Comparison of ENCODE assay signal across 1 cellular context in genomic region chr17:61862975-61863800, GRCh38.
TF ChIP-seq lines count a peak whose summit lies in the region.

Gene BRIP1 (minus strand): TSS chr17:61863528. CDS start chr17:61861539, 1,989 bp downstream.

TF ChIP-seq in HepG2, 621 proteins besides CTCF, POLR2A, EP300 and RAD21 (continued from another document and continues in another):
- TF ChIP-seq SKIL (CRISPR knock-in tag; IDR thresholded peaks at IDR 0.05; ENCODE audit: borderline replicate concordance) (peak; percentile 49; the same call in 1 of the 2 replicates), NR2F2 (IDR thresholded peaks at IDR 0.05; ENCODE audit: borderline replicate concordance, low read depth) (peak; percentile 12; the same call in 1 of the 2 replicates), AKAP8 (CRISPR knock-in tag; IDR thresholded peaks at IDR 0.05) (0 out of 2 replicates have a peak, but pooled peaks have one; percentile 29), MXD4 (CRISPR knock-in tag; IDR thresholded peaks at IDR 0.05) (0 out of 2 replicates have a peak, but pooled peaks have one; percentile 26), TEAD3 (CRISPR knock-in tag; optimal IDR thresholded peaks at IDR 0.05; ENCODE audit: borderline replicate concordance) (peak; percentile 30), NFRKB (IDR thresholded peaks at IDR 0.05) (no peak), KDM5A (IDR thresholded peaks at IDR 0.05; ENCODE audit: borderline replicate concordance, low read length) (peak; percentile 89), ERF (CRISPR knock-in tag; IDR thresholded peaks at IDR 0.05) (no peak), ZNF333 (CRISPR knock-in tag; IDR thresholded peaks at IDR 0.05; ENCODE audit: borderline replicate concordance) (peak; percentile 64; the same call in 1 of the 2 replicates), ZNF598 (CRISPR knock-in tag; IDR thresholded peaks at IDR 0.05; ENCODE audit: borderline replicate concordance) (peak; percentile 83; the same call in 1 of the 2 replicates), SMAD3 (CRISPR knock-in tag; IDR thresholded peaks at IDR 0.05) (0 out of 2 replicates have a peak, but pooled peaks have one; percentile 24), BORCS8-MEF2B (CRISPR knock-in tag; IDR thresholded peaks at IDR 0.05) (peak; percentile 86), KDM4B (CRISPR knock-in tag; IDR thresholded peaks at IDR 0.05) (no peak), FOSL1 (CRISPR knock-in tag; IDR thresholded peaks at IDR 0.05; ENCODE audit: borderline replicate concordance) (0 out of 2 replicates have a peak, but pooled peaks have one; percentile 5), CEBPB (IDR thresholded peaks at IDR 0.05; ENCODE audit: borderline replicate concordance, low read depth, low read length) (no peak), SALL2 (CRISPR knock-in tag; IDR thresholded peaks at IDR 0.05) (0 out of 2 replicates have a peak, but pooled peaks have one; percentile 29), ZNF589 (CRISPR knock-in tag; conservative IDR thresholded peaks at IDR 0.05) (0 out of 2 replicates have a peak, but pooled peaks have one; percentile 62), KDM2A (CRISPR knock-in tag; IDR thresholded peaks at IDR 0.05; ENCODE audit: borderline replicate concordance, low read depth) (peak; percentile 70; the same call in 1 of the 2 replicates), HOMEZ (CRISPR knock-in tag; IDR thresholded peaks at IDR 0.05; ENCODE audit: low read depth) (peak; percentile 96), ZNF274 (CRISPR knock-in tag; IDR thresholded peaks at IDR 0.05) (peak; percentile 68; the same call in 1 of the 2 replicates), MNT (IDR thresholded peaks at IDR 0.05) (no peak; the same call in 1 of the 2 replicates), HHEX (CRISPR knock-in tag; IDR thresholded peaks at IDR 0.05) (peak; percentile 58; the same call in 1 of the 2 replicates), ZBTB1 (CRISPR knock-in tag; IDR thresholded peaks at IDR 0.05; ENCODE audit: borderline replicate concordance) (no peak), NFKB2 (CRISPR knock-in tag; IDR thresholded peaks at IDR 0.05; ENCODE audit: borderline replicate concordance) (peak; percentile 21; the same call in 1 of the 2 replicates), WIZ (CRISPR knock-in tag; IDR thresholded peaks at IDR 0.05) (0 out of 2 replicates have a peak, but pooled peaks have one; percentile 72), ATF7 (IDR thresholded peaks at IDR 0.05) (no peak), ATF7 (CRISPR knock-in tag; IDR thresholded peaks at IDR 0.05) (no peak), ZNF264 (CRISPR knock-in tag; IDR thresholded peaks at IDR 0.05) (peak; percentile 100), ZNF775 (CRISPR knock-in tag; IDR thresholded peaks at IDR 0.05; ENCODE audit: borderline replicate concordance) (peak; percentile 93), ETS1 (CRISPR knock-in tag; IDR thresholded peaks at IDR 0.05) (no peak), ZNF609 (CRISPR knock-in tag; IDR thresholded peaks at IDR 0.05; ENCODE audit: borderline replicate concordance) (0 out of 2 replicates have a peak, but pooled peaks have one; percentile 34), MAZ (IDR thresholded peaks at IDR 0.05; ENCODE audit: borderline replicate concordance, low read depth, low read length) (peak; percentile 76; the same call in 1 of the 2 replicates), MAZ (CRISPR knock-in tag; IDR thresholded peaks at IDR 0.05; ENCODE audit: low read depth) (peak; percentile 36; the same call in 1 of the 2 replicates), FIP1L1 (IDR thresholded peaks at IDR 0.05; ENCODE audit: borderline replicate concordance, insufficient read depth, low read depth, low read length) (no peak), ARNT2 (CRISPR knock-in tag; IDR thresholded peaks at IDR 0.05; ENCODE audit: low read depth) (peak; percentile 90), ZBTB3 (CRISPR knock-in tag; IDR thresholded peaks at IDR 0.05; ENCODE audit: borderline replicate concordance, low read depth) (no peak), ZNF784 (CRISPR knock-in tag; IDR thresholded peaks at IDR 0.05; ENCODE audit: borderline replicate concordance) (no peak; the same call in 1 of the 2 replicates), CREM (IDR thresholded peaks at IDR 0.05) (0 out of 2 replicates have a peak, but pooled peaks have one; percentile 40), CREM (CRISPR knock-in tag; IDR thresholded peaks at IDR 0.05) (no peak), BRF2 (CRISPR knock-in tag; IDR thresholded peaks at IDR 0.05) (peak; percentile 89; the same call in 1 of the 2 replicates), UBTF (CRISPR knock-in tag; IDR thresholded peaks at IDR 0.05) (no peak; the same call in 1 of the 2 replicates), ZBTB25 (CRISPR knock-in tag; IDR thresholded peaks at IDR 0.05) (no peak), TCF12 (IDR thresholded peaks at IDR 0.05) (no peak), TCF12 (CRISPR knock-in tag; IDR thresholded peaks at IDR 0.05) (no peak), YEATS4 (CRISPR knock-in tag; IDR thresholded peaks at IDR 0.05; ENCODE audit: borderline replicate concordance) (no peak; the same call in 1 of the 2 replicates), KDM3A (CRISPR knock-in tag; IDR thresholded peaks at IDR 0.05; ENCODE audit: low read depth) (no peak), RFXANK (CRISPR knock-in tag; IDR thresholded peaks at IDR 0.05) (no peak), SMAD1 (CRISPR knock-in tag; IDR thresholded peaks at IDR 0.05; ENCODE audit: borderline replicate concordance, low read depth) (peak; percentile 26; the same call in 1 of the 2 replicates), ZNF34 (CRISPR knock-in tag; IDR thresholded peaks at IDR 0.05; ENCODE audit: borderline replicate concordance) (0 out of 2 replicates have a peak, but pooled peaks have one; percentile 56)
